8 cellular contexts compared by ENCODE assay signal in the genomic region with DNA sequence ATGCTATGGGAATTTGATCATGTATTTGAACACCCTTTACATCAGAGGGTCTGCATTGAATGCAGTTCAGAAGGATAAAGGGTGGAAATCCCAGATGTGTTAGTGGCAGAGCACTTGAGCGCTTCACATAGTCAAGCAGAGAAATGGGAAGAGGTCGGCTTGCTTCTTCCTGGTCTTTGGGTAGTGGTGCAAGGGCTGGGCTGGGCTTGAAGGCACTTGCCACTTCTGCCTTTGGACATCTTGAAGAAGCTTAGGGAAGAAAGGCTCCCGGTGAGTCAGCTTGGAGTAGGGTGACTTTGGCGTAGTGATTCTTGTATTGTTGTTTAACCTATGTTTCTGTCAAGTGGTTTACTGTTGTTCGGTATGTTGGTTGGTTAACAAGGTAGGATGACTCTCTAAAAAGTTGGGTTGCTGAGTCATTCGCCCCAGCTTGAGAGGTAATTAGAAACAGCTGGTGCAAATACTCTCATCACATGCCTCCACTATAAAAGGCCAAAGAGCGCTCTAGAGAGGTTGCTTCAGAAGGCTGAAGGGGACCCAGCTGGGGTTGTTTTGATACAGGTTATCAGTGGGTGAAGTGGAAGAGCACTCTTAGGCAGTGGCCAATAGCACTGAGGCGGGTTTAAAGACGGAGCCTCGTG. TPM values are rescaled to one million over a fixed set of nuclear protein-coding genes. Genes with fewer than 3 reads are reported as not detected.
DNase-seq lines count a peak whose midpoint lies in the region; ATAC-seq and TF ChIP-seq lines count a peak whose summit lies in the region.

No MANE protein-coding gene starts in this region.

- intact Hi-C loops in mucosa of descending colon (cut with DNase I, micrococcal nuclease) = no loop called here

- H3K4me1 Mint-ChIP-seq in activated CD4-positive, alpha-beta memory T cell treated with anti-CD3 and anti-CD28 coated beads, Interleukin-2, amount 10 ng/mL, durations not matched to agents 7 days and 5 days = peaks cover 45% of the 10 kb centered on the region
- H3K4me1 Mint-ChIP-seq in stimulated activated naive CD8-positive, alpha-beta T cell treated with anti-CD3 and anti-CD28 coated beads, Interleukin-15, amount 100 ng/mL, for 72 hours = peaks cover 79% of the 10 kb centered on the region

- peaks cover 59% of the 10 kb centered on the region for H3K4me1 ChIP-seq in mucosa of descending colon (ENCODE audit: low read depth)

- ATAC-seq in GM19452 (IDR thresholded peaks at IDR 0.05; ENCODE audit: unreplicated experiment) (peak; percentile 54), HG03520 (IDR thresholded peaks at IDR 0.05; ENCODE audit: unreplicated experiment) (peak; percentile 51), mucosa of descending colon (peak; percentile 59)
- ATAC-seq in stimulated activated naive CD8-positive, alpha-beta T cell treated with anti-CD3 and anti-CD28 coated beads, Interleukin-15, amount 100 ng/mL, for 72 hours = peak; percentile 59

- CTCF ChIA-PET in activated CD4-positive, alpha-beta memory T cell treated with anti-CD3 and anti-CD28 coated beads, Interleukin-2, amount 10 ng/mL, durations not matched to agents 7 days and 5 days (lab: Charles Lee) = interaction anchor here (1.1 to 4.7 kb wide), 11 partner anchors 10 to 227 kb away, joined by 4 to 15 read pairs (median 6); partner anchors contain the start of gene CCT8

- peak overlapping the region; percentile 82 for H3K4me3 Mint-ChIP-seq in activated CD4-positive, alpha-beta memory T cell treated with anti-CD3 and anti-CD28 coated beads, Interleukin-2, amount 10 ng/mL, durations not matched to agents 7 days and 5 days
- H3K4me3 Mint-ChIP-seq in stimulated activated naive CD8-positive, alpha-beta T cell treated with anti-CD3 and anti-CD28 coated beads, Interleukin-15, amount 100 ng/mL, for 72 hours = peak overlapping the region; percentile 85 to 98

- DNase-seq in CMK (ENCODE audit: low read depth) (peak; percentile 32), NCI-H774 (lab: John Stamatoyannopoulos, UW) (peak; percentile 49), epithelial cell of esophagus (ENCODE audit: low read depth) (peak; percentile 98), mucosa of descending colon (peak; percentile 46 to 60 (median 59))
- peak; percentile 56 for DNase-seq in activated CD4-positive, alpha-beta memory T cell treated with anti-CD3 and anti-CD28 coated beads, Interleukin-2, amount 10 ng/mL, durations not matched to agents 7 days and 5 days
- DNase-seq in stimulated activated naive CD8-positive, alpha-beta T cell treated with anti-CD3 and anti-CD28 coated beads, Interleukin-15, amount 100 ng/mL, for 72 hours = peak; percentile 46 to 70

- peaks cover 12% of the 10 kb centered on the region for H3K27me3 Mint-ChIP-seq in activated CD4-positive, alpha-beta memory T cell treated with anti-CD3 and anti-CD28 coated beads, Interleukin-2, amount 10 ng/mL, durations not matched to agents 7 days and 5 days
- H3K27me3 Mint-ChIP-seq in stimulated activated naive CD8-positive, alpha-beta T cell treated with anti-CD3 and anti-CD28 coated beads, Interleukin-15, amount 100 ng/mL, for 72 hours = no peaks in the 10 kb centered on the region

- no peaks in the 10 kb centered on the region for H3K9me3 ChIP-seq in mucosa of descending colon

- H3K27ac Mint-ChIP-seq in activated CD4-positive, alpha-beta memory T cell treated with anti-CD3 and anti-CD28 coated beads, Interleukin-2, amount 10 ng/mL, durations not matched to agents 7 days and 5 days = peak overlapping the region; percentile 77
- H3K27ac Mint-ChIP-seq in stimulated activated naive CD8-positive, alpha-beta T cell treated with anti-CD3 and anti-CD28 coated beads, Interleukin-15, amount 100 ng/mL, for 72 hours = peak overlapping the region; percentile 98 to 99

- H3K9me3 Mint-ChIP-seq in activated CD4-positive, alpha-beta memory T cell treated with anti-CD3 and anti-CD28 coated beads, Interleukin-2, amount 10 ng/mL, durations not matched to agents 7 days and 5 days = no peaks in the 10 kb centered on the region
- H3K9me3 Mint-ChIP-seq in stimulated activated naive CD8-positive, alpha-beta T cell treated with anti-CD3 and anti-CD28 coated beads, Interleukin-15, amount 100 ng/mL, for 72 hours = peaks cover 0 to 13% of the 10 kb centered on the region in 2 donors

- H3K36me3 ChIP-seq in mucosa of descending colon (ENCODE audit: low read depth) = no peaks in the 10 kb centered on the region

- POLR2A ChIA-PET in activated CD4-positive, alpha-beta memory T cell treated with anti-CD3 and anti-CD28 coated beads, Interleukin-2, amount 10 ng/mL, durations not matched to agents 7 days and 5 days (lab: Charles Lee) = interaction anchor here (0.6 to 4.1 kb wide), 24 partner anchors 8 to 468 kb away, joined by 3 to 69 read pairs (median 4); partner anchors contain the start of genes CCT8, LTN1 and USP16

- peaks cover 2% of the 10 kb centered on the region for H3K36me3 Mint-ChIP-seq in activated CD4-positive, alpha-beta memory T cell treated with anti-CD3 and anti-CD28 coated beads, Interleukin-2, amount 10 ng/mL, durations not matched to agents 7 days and 5 days (ENCODE audit: low read depth)

- TF ChIP-seq CTCF in epithelial cell of esophagus (IDR thresholded peaks at IDR 0.05; ENCODE audit: insufficient read depth, low read depth, low read length, missing control alignments) = no peak
- no peak for TF ChIP-seq CTCF in mucosa of descending colon (IDR thresholded peaks at IDR 0.05)

- H3K4me3 ChIP-seq in epithelial cell of esophagus (ENCODE audit: low read length) (peak overlapping the region; percentile 93), mucosa of descending colon (peak overlapping the region; percentile 86)

RNA-seq across cellular contexts. Expression of gene BACH1, which starts 1.3 kb away (rescaled TPM):
- total RNA-seq in activated CD4-positive, alpha-beta memory T cell treated with anti-CD3 and anti-CD28 coated beads, Interleukin-2, amount 10 ng/mL, durations not matched to agents 7 days and 5 days = 10 to 100 TPM; 21.6 to 26.2 TPM
- 100 to 1,000 TPM in 1 of 3 donors, 10 to 100 TPM in 2; 54.0 to 107 (median 57.2) TPM for total RNA-seq in mucosa of descending colon

Comparison
In these comparisons a context has a peak if more than half of its experiments do, and no peak if none do; other contexts are left out.
1. Peak in every context shown above with its lines: DNase-seq, ATAC-seq and H3K4me3 ChIP-seq.
2. DNase-seq: peak in every context shown above with its lines; median percentile 98 in epithelial cell of esophagus; 59 in mucosa of descending colon; 58 in stimulated activated naive CD8-positive, alpha-beta T cell treated with anti-CD3 and anti-CD28 coated beads, Interleukin-15, amount 100 ng/mL, for 72 hours; 56 in activated CD4-positive, alpha-beta memory T cell treated with anti-CD3 and anti-CD28 coated beads, Interleukin-2, amount 10 ng/mL, durations not matched to agents 7 days and 5 days; 49 in NCI-H774; 32 in CMK.